Comparison of ENCODE assay signal across 19 cellular contexts in genomic region chr14:58805057-58805456, GRCh38.
DNase-seq lines count a peak whose midpoint lies in the region; ATAC-seq, FAIRE-seq and TF ChIP-seq lines count a peak whose summit lies in the region.
"Had no signal": no experiment of that assay in that cellular context is flagged by ENCODE, and none has a peak within 500 bp of the region (broad histone marks: within the 10 kb centered on the region; RNA-seq: fewer than 3 reads in every experiment).

No MANE protein-coding gene starts in this region.

- H3K27ac ChIP-seq in GM23248 (no peak overlapping the region), astrocyte (ENCODE audit: low read depth, low read length) (no peak overlapping the region), neural progenitor cell (no peak overlapping the region)
- H3K27ac ChIP-seq: lower lobe of right lung, skin epidermis had no signal

- H3K36me3 Mint-ChIP-seq in astrocyte (ENCODE audit: low read depth, unreplicated experiment) (no peaks in the 10 kb centered on the region), mesothelial cell of epicardium (peaks cover 1% of the 10 kb centered on the region), neural progenitor cell (no peaks in the 10 kb centered on the region)
- no peaks in the 10 kb centered on the region for H3K36me3 Mint-ChIP-seq in natural killer cell treated with Interleukin-12 subunit alpha and Interleukin-12 subunit beta and Interleukin-15 and Interleukin-18, amount 100 ng/mL, for 72 hours
- H3K36me3 Mint-ChIP-seq: activated naive CD8-positive, alpha-beta T cell treated with anti-CD3 and anti-CD28 coated beads, Interleukin-2, amount 10 ng/mL, durations not matched to agents 7 days and 5 days; CD4-positive, alpha-beta memory T cell had no signal

- H3K27ac Mint-ChIP-seq in astrocyte (ENCODE audit: unreplicated experiment) (no peak overlapping the region), mesothelial cell of epicardium (peak overlapping the region; percentile 62), neural progenitor cell (no peak overlapping the region)
- no peak overlapping the region for H3K27ac Mint-ChIP-seq in natural killer cell treated with Interleukin-12 subunit alpha and Interleukin-12 subunit beta and Interleukin-15 and Interleukin-18, amount 100 ng/mL, for 72 hours
- H3K27ac Mint-ChIP-seq: activated naive CD8-positive, alpha-beta T cell treated with anti-CD3 and anti-CD28 coated beads, Interleukin-2, amount 10 ng/mL, durations not matched to agents 7 days and 5 days; CD4-positive, alpha-beta memory T cell; GM23338; T-helper 1 cell treated with Interleukin-12 subunit alpha and Interleukin-12 subunit beta and Interleukin-4 antibody, amounts not matched to agents 30 μg/mL and 1 μg/mL, for 36 hours had no signal

- no peaks in the 10 kb centered on the region for H3K79me2 ChIP-seq in GM23248 (ENCODE audit: insufficient read depth)
- no peaks in the 10 kb centered on the region for H3K79me2 ChIP-seq in astrocyte (ENCODE audit: insufficient read depth, low read length)
- H3K79me2 ChIP-seq in neural progenitor cell (ENCODE audit: low read depth), result no peaks in the 10 kb centered on the region

- FAIRE-seq in astrocyte (lab: Jason Lieb, UNC), result no peak
- FAIRE-seq: K562 had no signal

- H3K4me1 ChIP-seq in GM23248 (ENCODE audit: insufficient read depth) (no peaks in the 10 kb centered on the region), astrocyte (ENCODE audit: insufficient read depth, low read length) (no peaks in the 10 kb centered on the region), neural progenitor cell (no peaks in the 10 kb centered on the region)

- peak; percentile 62 for DNase-seq in GM23248
- peak; percentile 35 for DNase-seq in NCI-H2107 treated with DMSO at 0.1 percent for 48 hours (lab: John Stamatoyannopoulos, UW; ENCODE audit: unreplicated experiment)
- peak; percentile 82 for DNase-seq in astrocyte (ENCODE audit: low read depth)
- no peak for DNase-seq in mesothelial cell of epicardium (ENCODE audit: low spot score in 2 of 2, unreplicated experiment in 2 of 2)
- no peak for DNase-seq in COR-L47 (lab: John Stamatoyannopoulos, UW)
- no peak for DNase-seq in natural killer cell treated with Interleukin-12 subunit alpha and Interleukin-12 subunit beta and Interleukin-15 and Interleukin-18, amount 100 ng/mL, for 72 hours (ENCODE audit: low spot score)
- DNase-seq in neural progenitor cell (ENCODE audit: low spot score), result no peak
- no peak for DNase-seq in HuH-7 (ENCODE audit: low spot score)
- DNase-seq: activated CD4-positive, CD25-positive, alpha-beta regulatory T cell treated with anti-CD3 and anti-CD28 coated beads, Interleukin-2, amount 50 U/mL, for 72 hours; activated naive CD8-positive, alpha-beta T cell treated with anti-CD3 and anti-CD28 coated beads, Interleukin-2, amount 10 ng/mL, durations not matched to agents 7 days and 5 days; CD4-positive, alpha-beta memory T cell; lower lobe of right lung; NCI-H1694; stimulated activated naive CD4-positive, alpha-beta T cell treated with Interleukin-2 at 50 U/mL for 16 hours had no signal

- no peaks in the 10 kb centered on the region for H3K9me2 ChIP-seq in GM23248 (ENCODE audit: insufficient read depth)

- H3F3A ChIP-seq in GM23248 (ENCODE audit: insufficient read depth), result no peaks in the 10 kb centered on the region
- H3F3A ChIP-seq in neural progenitor cell (ENCODE audit: low read depth), result no peaks in the 10 kb centered on the region

- H4K20me1 ChIP-seq in GM23248 (ENCODE audit: insufficient read depth) (no peaks in the 10 kb centered on the region), astrocyte (ENCODE audit: insufficient read depth, low read length) (no peaks in the 10 kb centered on the region), neural progenitor cell (ENCODE audit: low read depth) (no peaks in the 10 kb centered on the region)

- H3K4me3 Mint-ChIP-seq in astrocyte (ENCODE audit: unreplicated experiment) (no peak overlapping the region), mesothelial cell of epicardium (no peak overlapping the region), neural progenitor cell (no peak overlapping the region)
- no peak overlapping the region for H3K4me3 Mint-ChIP-seq in natural killer cell treated with Interleukin-12 subunit alpha and Interleukin-12 subunit beta and Interleukin-15 and Interleukin-18, amount 100 ng/mL, for 72 hours
- H3K4me3 Mint-ChIP-seq: activated naive CD8-positive, alpha-beta T cell treated with anti-CD3 and anti-CD28 coated beads, Interleukin-2, amount 10 ng/mL, durations not matched to agents 7 days and 5 days; CD4-positive, alpha-beta memory T cell; GM23338; neural crest cell; T-helper 1 cell treated with Interleukin-12 subunit alpha and Interleukin-12 subunit beta and Interleukin-4 antibody, amounts not matched to agents 30 μg/mL and 1 μg/mL, for 36 hours had no signal

- no peak overlapping the region for H3K4me2 ChIP-seq in GM23248 (ENCODE audit: unreplicated experiment)
- no peak overlapping the region for H3K4me2 ChIP-seq in astrocyte (ENCODE audit: low read length)
- H3K4me2 ChIP-seq in neural progenitor cell, result no peak overlapping the region
- H3K4me2 ChIP-seq: GM23338 had no signal

- no peaks in the 10 kb centered on the region for H3K27me3 ChIP-seq in GM23248 (replicated peaks; ENCODE audit: insufficient read depth)
- H3K27me3 ChIP-seq in astrocyte (ENCODE audit: insufficient read depth, low read length), result no peaks in the 10 kb centered on the region
- H3K27me3 ChIP-seq in neural progenitor cell, result no peaks in the 10 kb centered on the region

- H3K9me3 ChIP-seq in GM23248 (ENCODE audit: low read depth) (no peaks in the 10 kb centered on the region), astrocyte (ENCODE audit: insufficient read depth, low read depth, low read length) (no peaks in the 10 kb centered on the region), neural progenitor cell (ENCODE audit: low read depth) (no peaks in the 10 kb centered on the region)
- H3K9me3 ChIP-seq: lower lobe of right lung had no signal

- H3K4me1 Mint-ChIP-seq in astrocyte (ENCODE audit: low read depth, unreplicated experiment) (peaks cover 5% of the 10 kb centered on the region), mesothelial cell of epicardium (peaks cover 51% of the 10 kb centered on the region), neural progenitor cell (no peaks in the 10 kb centered on the region)
- no peaks in the 10 kb centered on the region for H3K4me1 Mint-ChIP-seq in natural killer cell treated with Interleukin-12 subunit alpha and Interleukin-12 subunit beta and Interleukin-15 and Interleukin-18, amount 100 ng/mL, for 72 hours (ENCODE audit: low read depth in 2 of 2)
- H3K4me1 Mint-ChIP-seq: activated naive CD8-positive, alpha-beta T cell treated with anti-CD3 and anti-CD28 coated beads, Interleukin-2, amount 10 ng/mL, durations not matched to agents 7 days and 5 days; CD4-positive, alpha-beta memory T cell; GM23338; neural crest cell had no signal

- in situ Hi-C loops in GM23248 (cut with MboI), result no loop called here

- H3K9ac ChIP-seq in GM23248, result no peak overlapping the region
- no peak overlapping the region for H3K9ac ChIP-seq in astrocyte (ENCODE audit: low read length)
- H3K9ac ChIP-seq in neural progenitor cell, result no peak overlapping the region

- no peak overlapping the region for H3K4me3 ChIP-seq in GM23248
- no peak overlapping the region for H3K4me3 ChIP-seq in astrocyte (ENCODE audit: insufficient read depth, low read depth, low read length)
- no peak overlapping the region for H3K4me3 ChIP-seq in neural progenitor cell
- H3K4me3 ChIP-seq: GM23338, K562, lower lobe of right lung, skin epidermis had no signal

- H3K27me3 Mint-ChIP-seq in astrocyte (ENCODE audit: low read depth, unreplicated experiment), result peaks cover 3% of the 10 kb centered on the region
- no peaks in the 10 kb centered on the region for H3K27me3 Mint-ChIP-seq in mesothelial cell of epicardium (ENCODE audit: low read depth)
- no peaks in the 10 kb centered on the region for H3K27me3 Mint-ChIP-seq in natural killer cell treated with Interleukin-12 subunit alpha and Interleukin-12 subunit beta and Interleukin-15 and Interleukin-18, amount 100 ng/mL, for 72 hours
- peaks cover 3% of the 10 kb centered on the region for H3K27me3 Mint-ChIP-seq in neural progenitor cell (ENCODE audit: insufficient read depth, low read depth)

- no peak overlapping the region for H2AFZ ChIP-seq in GM23248
- no peak overlapping the region for H2AFZ ChIP-seq in astrocyte (ENCODE audit: low read depth, low read length)
- H2AFZ ChIP-seq in neural progenitor cell (replicated peaks), result no peak overlapping the region
- H2AFZ ChIP-seq: GM23338 had no signal

- ATAC-seq in natural killer cell treated with Interleukin-12 subunit alpha and Interleukin-12 subunit beta and Interleukin-15 and Interleukin-18, amount 100 ng/mL, for 72 hours, result no peak
- ATAC-seq: GM23338, K562 had no signal

- no peak for TF ChIP-seq CTCF in astrocyte (IDR thresholded peaks at IDR 0.05; ENCODE audit: insufficient read depth, low read depth, low read length)
- TF ChIP-seq CTCF in mesothelial cell of epicardium (IDR thresholded peaks at IDR 0.05; ENCODE audit: unreplicated experiment), result no peak
- TF ChIP-seq CTCF in neural progenitor cell (IDR thresholded peaks at IDR 0.05), result no peak

- 21% methylated on average over 4 of the region's 4 CpGs for WGBS in GM23248 (ENCODE audit: low coverage in 1 of 2, low lambda C conversion rate in 2 of 2, missing lambda C conversion rate in 2 of 2), 2 experiments

- H3K9me3 Mint-ChIP-seq in astrocyte (ENCODE audit: unreplicated experiment), result peaks cover 4% of the 10 kb centered on the region
- H3K9me3 Mint-ChIP-seq in mesothelial cell of epicardium, result peaks cover 18% of the 10 kb centered on the region
- H3K9me3 Mint-ChIP-seq in natural killer cell treated with Interleukin-12 subunit alpha and Interleukin-12 subunit beta and Interleukin-15 and Interleukin-18, amount 100 ng/mL, for 72 hours, result peaks cover 5% of the 10 kb centered on the region
- peaks cover 4% of the 10 kb centered on the region for H3K9me3 Mint-ChIP-seq in neural progenitor cell
- H3K9me3 Mint-ChIP-seq: activated naive CD8-positive, alpha-beta T cell treated with anti-CD3 and anti-CD28 coated beads, Interleukin-2, amount 10 ng/mL, durations not matched to agents 7 days and 5 days; GM23338; T-helper 1 cell treated with Interleukin-12 subunit alpha and Interleukin-12 subunit beta and Interleukin-4 antibody, amounts not matched to agents 30 μg/mL and 1 μg/mL, for 36 hours had no signal

- H3K36me3 ChIP-seq in GM23248 (ENCODE audit: low read depth), result no peaks in the 10 kb centered on the region
- no peaks in the 10 kb centered on the region for H3K36me3 ChIP-seq in astrocyte (ENCODE audit: insufficient read depth, low read length)
- no peaks in the 10 kb centered on the region for H3K36me3 ChIP-seq in neural progenitor cell
- H3K36me3 ChIP-seq: lower lobe of right lung had no signal

Comparison
In these comparisons a context has a peak if more than half of its experiments do, and no peak if none do; other contexts are left out.
1. DNase-seq: peak in GM23248 (single experiment), NCI-H2107 treated with DMSO at 0.1 percent for 48 hours (single experiment) and astrocyte (single experiment); none in mesothelial cell of epicardium (0 of 2), COR-L47 (single experiment), natural killer cell treated with Interleukin-12 subunit alpha and Interleukin-12 subunit beta and Interleukin-15 and Interleukin-18, amount 100 ng/mL, for 72 hours (single experiment), neural progenitor cell (single experiment) and HuH-7 (single experiment).